Comparison of ENCODE assay signal across 8 cellular contexts in the genomic region with DNA sequence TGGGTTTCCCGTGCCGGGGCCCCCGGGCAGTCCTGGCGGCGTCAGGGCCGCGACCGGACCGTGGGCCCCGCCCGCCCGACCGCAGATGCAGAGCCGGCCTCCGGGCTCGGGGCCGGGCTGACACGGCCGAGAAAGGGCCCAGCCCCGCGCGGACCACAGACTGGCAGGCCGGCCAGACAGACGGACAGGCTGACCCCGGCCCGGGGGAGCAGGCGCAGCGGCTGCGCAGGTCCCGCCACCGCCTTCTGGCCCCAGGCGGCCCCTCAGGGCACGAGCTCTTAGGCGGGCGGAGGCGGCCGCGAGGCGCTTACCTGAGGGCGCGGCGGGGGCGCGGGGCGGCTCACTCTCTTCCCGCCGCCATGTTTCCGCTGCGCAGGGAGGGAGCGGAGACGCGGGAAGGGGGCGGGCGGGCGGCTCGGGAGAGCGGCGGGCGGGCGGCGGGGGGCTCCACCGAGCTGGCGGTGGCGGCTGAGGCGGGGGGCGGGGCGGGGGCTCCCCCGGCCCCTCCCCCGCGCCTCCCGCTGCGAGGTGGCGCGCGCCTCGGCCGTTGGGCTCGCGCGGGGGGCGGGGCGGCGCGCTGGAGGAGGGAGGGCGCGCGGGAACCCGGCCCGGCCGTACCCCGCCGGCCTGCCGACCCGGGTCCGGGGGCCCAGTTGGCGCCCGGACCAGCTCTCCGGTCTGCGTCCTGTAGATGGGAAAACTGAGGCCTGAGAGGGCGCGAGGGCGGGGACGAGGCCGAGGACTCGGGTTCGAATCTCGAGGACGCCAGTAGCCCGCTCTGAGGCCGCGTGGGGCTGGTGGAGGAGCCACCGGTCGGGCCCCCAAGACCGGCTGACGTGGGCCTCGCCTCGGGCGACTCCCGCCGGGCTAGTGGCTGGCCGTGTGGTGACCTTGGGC. TPM values are rescaled to one million over a fixed set of nuclear protein-coding genes. Genes with fewer than 3 reads are reported as not detected.
DNase-seq lines count a peak whose midpoint lies in the region; ATAC-seq and TF ChIP-seq lines count a peak whose summit lies in the region.

A gene (minus strand): TSS at position 559 of the 897 bp plus-strand sequence. CDS start 56,173 bp downstream, outside the sequence.

- H3K9me3 ChIP-seq in lung (ENCODE audit: control insufficient read depth in 2 of 2, insufficient read depth in 1 of 2, low read length in 1 of 2), result no peaks in the 10 kb centered on the region

- H3K4me1 ChIP-seq in lung (ENCODE audit: control insufficient read depth in 2 of 2, insufficient read depth in 2 of 2, low read length in 2 of 2), result peaks cover 5 to 20% of the 10 kb centered on the region in 2 donors

- peak within 1 kb of the TSS; percentile 93 for H3K4me3 ChIP-seq in lung

- DNase-seq in GM13977 (ENCODE audit: low spot score) (peak; percentile 88), NCI-H2107 (lab: John Stamatoyannopoulos, UW) (peak; percentile 60), ecto neural progenitor cell (ENCODE audit: low spot score) (peak; percentile 83), lung (ENCODE audit: low spot score) (peak; percentile 35), dedifferentiated amniotic fluid mesenchymal stem cell (ENCODE audit: extremely low spot score) (no peak)
- DNase-seq in activated CD4-positive, alpha-beta T cell treated with anti-CD3 and anti-CD28 coated beads for 48 hours, result peak; percentile 60
- peak; percentile 38 to 42 (median 38) for DNase-seq in stimulated activated CD4-positive, alpha-beta T cell treated with anti-CD3 and anti-CD28 coated beads, TNF-alpha, amount 100 ng/mL, for 4 hours (ENCODE audit: low read depth in 3 of 3)

- H3K27ac ChIP-seq in lung (ENCODE audit: low read depth in 1 of 2, low read length in 1 of 2), result peak within 1 kb of the TSS; percentile 98 to 100

- in situ Hi-C loops in GM13977 (cut with MboI; ENCODE audit: low pct_unique_long_range_greater_than_20kb, low sequenced_read_pairs, unreplicated experiment), result no loop called here

- no peaks in the 10 kb centered on the region for H3K36me3 ChIP-seq in lung (ENCODE audit: control insufficient read depth in 2 of 2, insufficient read depth in 2 of 2, low read length in 2 of 2)

- WGBS in lung, 2 donors, result 0 to 1% methylated on average over 62 to 121 of the region's 121 CpGs

- H3K27me3 ChIP-seq in lung (ENCODE audit: control insufficient read depth, insufficient read depth), result no peaks in the 10 kb centered on the region

- peak; percentile 49 for ATAC-seq in HG02642 (IDR thresholded peaks at IDR 0.05; ENCODE audit: poor library complexity, unreplicated experiment)
- peak; percentile 68 for ATAC-seq in lung (ENCODE audit: insufficient read depth, low FRiP score)

- TF ChIP-seq CTCF in GM13977 (IDR thresholded peaks at IDR 0.05; ENCODE audit: extremely low read depth, insufficient read depth, missing control alignments) (no peak), lung (IDR thresholded peaks at IDR 0.05; ENCODE audit: control extremely low read depth, extremely low read depth) (no peak)

RNA-seq across cellular contexts. Expression of the gene that starts here (rescaled TPM):
- 10 to 100 TPM; 30.6 to 43.5 TPM for total RNA-seq in lung
- 10 to 100 TPM; 20.7 to 27.1 TPM for polyA plus RNA-seq in lung
